In the genomic region with DNA sequence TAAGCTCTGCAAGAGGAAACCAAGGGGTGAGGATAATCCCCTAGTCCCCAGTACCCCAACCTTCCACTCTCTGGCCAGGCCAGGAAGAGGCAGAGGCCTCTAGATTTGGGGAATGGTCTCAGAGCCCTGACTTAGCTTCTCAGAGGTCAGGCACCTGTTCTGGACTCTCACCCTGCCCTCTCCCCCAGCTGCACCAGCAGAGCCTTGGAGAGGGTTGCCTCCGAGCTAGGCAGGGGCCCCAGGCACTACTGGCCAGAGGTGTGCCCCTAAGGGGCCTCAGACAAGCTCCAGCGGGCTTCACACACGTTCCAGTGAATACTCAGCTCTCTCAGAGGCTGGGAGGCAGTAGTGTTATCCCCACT, we compare ENCODE assay signal across 9 cellular contexts. TPM values are rescaled to one million over a fixed set of nuclear protein-coding genes. Genes with fewer than 3 reads are reported as not detected.
A peak's percentile ranks its signal among the peaks of the same experiment; 100 is the strongest.
DNase-seq lines count a peak whose midpoint lies in the region; ATAC-seq, FAIRE-seq and TF ChIP-seq lines count a peak whose summit lies in the region.
"Had no signal": no experiment of that assay in that cellular context is flagged by ENCODE, and none has a peak within 500 bp of the region (broad histone marks: within the 10 kb centered on the region; RNA-seq: fewer than 3 reads in every experiment).

No MANE protein-coding gene starts in this region.

- H3K79me2 ChIP-seq in K562 (ENCODE audit: control insufficient read depth, insufficient read depth, low read length): no peaks in the 10 kb centered on the region

- H3K4me3 ChIP-seq in K562 (no peak overlapping the region), muscle layer of duodenum (ENCODE audit: low read depth in 1 of 2, low read length in 2 of 2) (peak overlapping the region; percentile 42 to 66), transverse colon (peak overlapping the region in 2 of 4 donors; percentile 47 to 58), testis (peak overlapping the region in 1 of 2 donors; percentile 67)

- POLR2A ChIA-PET in K562 (lab: Yijun Ruan, JAX): interaction anchor here (1.4 kb wide), 1 partner anchor 19 kb away, joined by 8 read pairs; the partner anchor contains the start of gene PEX16

- H3K9ac ChIP-seq in K562 (ENCODE audit: insufficient read depth in 1 of 2, low read depth in 2 of 2, low read length in 2 of 2): peak overlapping the region in 1 of 2 experiments; percentile 56; a peak in 2 of 4 replicates

- H2AFZ ChIP-seq in K562 (ENCODE audit: low read depth, low read length): no peak overlapping the region; the same call in 1 of the 2 replicates

- TF ChIP-seq EP300 in K562 (IDR thresholded peaks at IDR 0.05; ENCODE audit: low read length) (no peak), transverse colon (IDR thresholded peaks at IDR 0.05; ENCODE audit: low read depth) (no peak)

- DNase-seq in activated naive CD4-positive, alpha-beta T cell treated with anti-CD3 and anti-CD28 coated beads for 36 hours: no peak
- DNase-seq in activated naive CD4-positive, alpha-beta T cell treated with anti-CD3 and anti-CD28 coated beads, Interleukin-2, amount 50 U/mL, for 72 hours (ENCODE audit: low spot score in 2 of 2): no peak
- DNase-seq in K562 (ENCODE audit: extremely low read depth in 1 of 4, low spot score in 3 of 4): no peak
- no peak for DNase-seq in transverse colon
- no peak for DNase-seq in stimulated activated CD4-positive, alpha-beta T cell treated with anti-CD3 and anti-CD28 coated beads, Interleukin-1b, Interleukin-23, amount 100 ng/mL, for 48 hours
- no peak for DNase-seq in testis

- ATAC-seq in activated naive CD4-positive, alpha-beta T cell treated with anti-CD3 and anti-CD28 coated beads, Interleukin-2, amount 50 U/mL, for 72 hours: no peak
- ATAC-seq in K562: no peak
- no peak for ATAC-seq in GM21360 (IDR thresholded peaks at IDR 0.05; ENCODE audit: unreplicated experiment)

- 7% methylated on average over 3 of the region's 3 CpGs for WGBS in K562 (ENCODE audit: insufficient coverage, low coverage, missing lambda C conversion rate)
- 16% methylated on average over 3 of the region's 3 CpGs; no CpG with 5 or more reads in 1 of the 2 donors for WGBS in transverse colon (ENCODE audit: low coverage in 1 of 2), 2 donors
- WGBS in testis, 2 donors: 14% methylated on average over 3 of the region's 3 CpGs; no CpG with 5 or more reads in 1 of the 2 donors

- no peak overlapping the region for H3K27ac ChIP-seq in K562 (ENCODE audit: extremely low read depth, low read depth, low read length)
- no peak overlapping the region for H3K27ac ChIP-seq in muscle layer of duodenum (ENCODE audit: low read length)
- H3K27ac ChIP-seq in transverse colon: peak overlapping the region; percentile 8 to 54 (median 32)
- no peak overlapping the region for H3K27ac ChIP-seq in testis

- BruUV-seq in K562 (replicated peaks; lab: Mats Ljungman, UMichigan): no TSS peak

- no peak overlapping the region for H3K27ac Mint-ChIP-seq in activated naive CD4-positive, alpha-beta T cell treated with anti-CD3 and anti-CD28 coated beads for 36 hours
- H3K27ac Mint-ChIP-seq in activated naive CD4-positive, alpha-beta T cell treated with anti-CD3 and anti-CD28 coated beads, Interleukin-2, amount 50 U/mL, for 72 hours: no peak overlapping the region

- no peaks in the 10 kb centered on the region for H3K9me1 ChIP-seq in K562 (ENCODE audit: control insufficient read depth, insufficient read depth, low read length)

- H3K9me3 ChIP-seq in K562 (replicated peaks; ENCODE audit: control insufficient read depth, insufficient read depth, low read depth, low read length) (no peaks in the 10 kb centered on the region), muscle layer of duodenum (ENCODE audit: control insufficient read depth in 1 of 2, low read length in 2 of 2) (no peaks in the 10 kb centered on the region), transverse colon (no peaks in the 10 kb centered on the region), testis (no peaks in the 10 kb centered on the region)

- no peak for TF ChIP-seq POLR2A in K562 (conservative IDR thresholded peaks at IDR 0.05)
- TF ChIP-seq POLR2A in transverse colon (IDR thresholded peaks at IDR 0.05): no peak
- no peak for TF ChIP-seq POLR2A in testis (IDR thresholded peaks at IDR 0.05)

- H3K36me3 Mint-ChIP-seq in activated naive CD4-positive, alpha-beta T cell treated with anti-CD3 and anti-CD28 coated beads for 36 hours (ENCODE audit: low read depth): no peaks in the 10 kb centered on the region
- H3K36me3 Mint-ChIP-seq in activated naive CD4-positive, alpha-beta T cell treated with anti-CD3 and anti-CD28 coated beads, Interleukin-2, amount 50 U/mL, for 72 hours: no peaks in the 10 kb centered on the region

- intact Hi-C loops in activated naive CD4-positive, alpha-beta T cell treated with anti-CD3 and anti-CD28 coated beads for 36 hours (cut with micrococcal nuclease): loop anchor here (1.0 kb wide), 1 partner anchor 14 kb away; the partner anchor contains the start of gene MAPK8IP1
- intact Hi-C loops in K562 (cut with micrococcal nuclease) (no loop called here), transverse colon (cut with DNase I; ENCODE audit: low total_unique reads) (no loop called here), testis (cut with DNase I; ENCODE audit: low total_unique reads) (no loop called here)

- no peak for TF ChIP-seq RAD21 in K562 (CRISPR knock-in tag; conservative IDR thresholded peaks at IDR 0.05 in 1 of 2, IDR thresholded peaks at IDR 0.05 in 1 of 2)

- H3K36me3 ChIP-seq in K562 (ENCODE audit: control insufficient read depth, insufficient read depth, low read length) (no peaks in the 10 kb centered on the region), muscle layer of duodenum (ENCODE audit: control insufficient read depth in 1 of 2, insufficient read depth in 2 of 2, low read length in 2 of 2) (peaks cover 0 to 8% of the 10 kb centered on the region in 2 donors), transverse colon (no peaks in the 10 kb centered on the region), testis (ENCODE audit: low read depth, missing control alignments) (no peaks in the 10 kb centered on the region)

- H3K9me3 Mint-ChIP-seq in activated naive CD4-positive, alpha-beta T cell treated with anti-CD3 and anti-CD28 coated beads for 36 hours: no peaks in the 10 kb centered on the region
- H3K9me3 Mint-ChIP-seq in activated naive CD4-positive, alpha-beta T cell treated with anti-CD3 and anti-CD28 coated beads, Interleukin-2, amount 50 U/mL, for 72 hours: no peaks in the 10 kb centered on the region

- CTCF ChIA-PET in activated naive CD4-positive, alpha-beta T cell treated with anti-CD3 and anti-CD28 coated beads for 36 hours (lab: Charles Lee): interaction anchor here (1.0 kb wide), 1 partner anchor 127 kb away, joined by 3 read pairs; no protein-coding TSS in a partner anchor
- CTCF ChIA-PET in K562 (lab: Yijun Ruan, JAX; ENCODE audit: low intra/inter-chr PET ratio): no interaction called here

- peak overlapping the region; percentile 39 for H3K4me3 Mint-ChIP-seq in activated naive CD4-positive, alpha-beta T cell treated with anti-CD3 and anti-CD28 coated beads for 36 hours

- TF ChIP-seq CTCF in K562 (IDR thresholded peaks at IDR 0.05 in 2 of 3, conservative IDR thresholded peaks at IDR 0.05 in 1 of 3; ENCODE audit: insufficient read depth in 2 of 3, low read depth in 1 of 3, low read length in 3 of 3) (no peak), transverse colon (IDR thresholded peaks at IDR 0.05) (no peak), testis (IDR thresholded peaks at IDR 0.05) (no peak)

- in situ Hi-C loops in K562 (cut with MboI) (no loop called here), transverse colon (cut with MboI; ENCODE audit: low pct_ligation_motif_present in 1 of 4, low pct_unique_long_range_greater_than_20kb in 1 of 4, low sequenced_read_pairs in 3 of 4) (no loop called here)

- no peak for FAIRE-seq in K562 (lab: Jason Lieb, UNC)
- FAIRE-seq: TTC549 had no signal

- H3K4me1 Mint-ChIP-seq in activated naive CD4-positive, alpha-beta T cell treated with anti-CD3 and anti-CD28 coated beads for 36 hours (ENCODE audit: low read depth): peaks cover 2% of the 10 kb centered on the region

- 0 out of 2 replicates have a peak, but pooled peaks cover 4% of the 10 kb centered on the region for H4K20me1 ChIP-seq in K562 (replicated peaks; ENCODE audit: control insufficient read depth, insufficient read depth, low read length)

- H3K27me3 Mint-ChIP-seq in activated naive CD4-positive, alpha-beta T cell treated with anti-CD3 and anti-CD28 coated beads for 36 hours (ENCODE audit: low read depth): peaks cover 34% of the 10 kb centered on the region

- H3K27me3 ChIP-seq in K562 (ENCODE audit: control insufficient read depth in 2 of 2, insufficient read depth in 2 of 2, low read length in 2 of 2) (no peaks in the 10 kb centered on the region; a peak in 1 of 5 replicates), muscle layer of duodenum (ENCODE audit: low read depth, low read length) (peaks cover 18% of the 10 kb centered on the region), transverse colon (peaks cover 50% of the 10 kb centered on the region), testis (no peaks in the 10 kb centered on the region)

- H3K4me1 ChIP-seq in K562 (replicated peaks in 1 of 2; ENCODE audit: control insufficient read depth in 2 of 2, insufficient read depth in 2 of 2, low read length in 2 of 2) (peaks cover 6 to 62% of the 10 kb centered on the region in 2 experiments; a peak in 4 of 5 replicates), muscle layer of duodenum (ENCODE audit: control insufficient read depth in 1 of 2, insufficient read depth in 2 of 2, low read length in 2 of 2) (peaks cover 3 to 21% of the 10 kb centered on the region in 2 donors), transverse colon (peaks cover 3 to 18% (median 15%) of the 10 kb centered on the region in 4 donors), testis (peaks cover 25% of the 10 kb centered on the region)

- peak overlapping the region; percentile 72; the same call in 1 of the 2 replicates for H3K4me2 ChIP-seq in K562 (ENCODE audit: insufficient read depth, low read length)

RNA-seq across cellular contexts. Expression of gene FREY1, which starts 8.0 kb away (rescaled TPM):
- total RNA-seq in activated naive CD4-positive, alpha-beta T cell treated with anti-CD3 and anti-CD28 coated beads for 36 hours: under 1 TPM; 0.32 to 0.76 TPM
- total RNA-seq in activated naive CD4-positive, alpha-beta T cell treated with anti-CD3 and anti-CD28 coated beads, Interleukin-2, amount 50 U/mL, for 72 hours: under 1 TPM; 0.64 to 0.91 TPM
- total RNA-seq in K562 (2011; cell fraction: chromatin; rRNA removed; ENCODE audit: low replicate concordance): 1.1 and 7.5 TPM in 2 replicates
- 3.9 and 5.7 TPM in 2 replicates for total RNA-seq in K562 (2011; cell fraction: nucleolus; rRNA removed)
- 3.1 and 4.0 TPM in 2 replicates for total RNA-seq in K562 (2011; cell fraction: nucleoplasm; rRNA removed)
- 1.5 TPM in 1 of 2 replicates, not detected in the other for total RNA-seq in K562 (2014; rRNA removed)
- not detected in 2 replicates for total RNA-seq in K562 (2014; rRNA removed; fragmentation: Illumina TruSeq; extraction: Trizol)
- 0.83 and 1.1 TPM in 2 replicates for total RNA-seq in K562 (2015; rRNA removed; fragmentation: Illumina TruSeq; extraction: Trizol)
- 0.76 and 1.1 TPM in 2 replicates for total RNA-seq in K562 (2021)
- 0.28 TPM in 1 of 2 replicates, not detected in the other for polyA plus RNA-seq in K562 (2011; rRNA removed)
- polyA plus RNA-seq in K562 (2011; cell fraction: cytosol; rRNA removed): 0.72 and 0.74 TPM in 2 replicates
- 1.00 and 1.8 TPM in 2 replicates for polyA plus RNA-seq in K562 (2011; cell fraction: nucleus; rRNA removed)
- 0.47 and 0.65 TPM in 2 replicates for polyA plus RNA-seq in K562 (2012)
- 0.25 TPM in 1 of 2 replicates, not detected in the other for polyA plus RNA-seq in K562 (2014; fragmentation: Illumina TruSeq; extraction: Trizol)
- polyA plus RNA-seq in K562 (2014; fragmentation: Nextera tagmentation; extraction: Ambion mirVana): not detected
- polyA plus RNA-seq in K562 (2014; rRNA removed): not detected in 2 replicates
- 0.66 TPM in 1 of 2 replicates, not detected in the other for polyA minus RNA-seq in K562 (2011; rRNA and poly(A)+ RNA removed)
- polyA minus RNA-seq in K562 (2011; cell fraction: cytosol; rRNA and poly(A)+ RNA removed): not detected in 2 replicates
- 4.4 and 5.3 TPM in 2 replicates for polyA minus RNA-seq in K562 (2011; cell fraction: nucleus; rRNA and poly(A)+ RNA removed)
- 1 to 10 TPM in 1 of 4 donors, under 1 TPM in 1, not detected in 2; 0.82 to 2.7 TPM for total RNA-seq in transverse colon
- 10 to 100 TPM; 19.2 to 22.7 TPM for total RNA-seq in testis
- 59.2 TPM for polyA plus RNA-seq in testis (ENCODE audit: insufficient read depth, low read depth, low replicate concordance)

RNA-seq across cellular contexts. Expression of gene MAPK8IP1, which starts 13.6 kb away (rescaled TPM):
- under 1 TPM; 0.22 to 0.57 TPM for total RNA-seq in activated naive CD4-positive, alpha-beta T cell treated with anti-CD3 and anti-CD28 coated beads for 36 hours
- under 1 TPM; 0.23 to 0.57 TPM for total RNA-seq in activated naive CD4-positive, alpha-beta T cell treated with anti-CD3 and anti-CD28 coated beads, Interleukin-2, amount 50 U/mL, for 72 hours
- 1.4 and 6.4 TPM in 2 replicates for total RNA-seq in K562 (2011; cell fraction: chromatin; rRNA removed; ENCODE audit: low replicate concordance)
- 4.3 and 4.5 TPM in 2 replicates for total RNA-seq in K562 (2011; cell fraction: nucleolus; rRNA removed)
- 2.4 and 2.6 TPM in 2 replicates for total RNA-seq in K562 (2011; cell fraction: nucleoplasm; rRNA removed)
- total RNA-seq in K562 (2014; rRNA removed): 5.4 and 8.0 TPM in 2 replicates
- total RNA-seq in K562 (2014; rRNA removed; fragmentation: Illumina TruSeq; extraction: Trizol): 0.89 and 1.5 TPM in 2 replicates
- 2.1 and 2.3 TPM in 2 replicates for total RNA-seq in K562 (2015; rRNA removed; fragmentation: Illumina TruSeq; extraction: Trizol)
- 6.6 and 6.9 TPM in 2 replicates for total RNA-seq in K562 (2021)
- 2.5 and 3.9 TPM in 2 replicates for polyA plus RNA-seq in K562 (2011; rRNA removed)
- polyA plus RNA-seq in K562 (2011; cell fraction: cytosol; rRNA removed): 4.4 and 9.8 TPM in 2 replicates
- 7.2 and 11.0 TPM in 2 replicates for polyA plus RNA-seq in K562 (2011; cell fraction: nucleus; rRNA removed)
- polyA plus RNA-seq in K562 (2012): 3.3 and 3.7 TPM in 2 replicates
- 2.9 and 4.0 TPM in 2 replicates for polyA plus RNA-seq in K562 (2014; fragmentation: Illumina TruSeq; extraction: Trizol)
- polyA plus RNA-seq in K562 (2014; fragmentation: Nextera tagmentation; extraction: Ambion mirVana): under 1 TPM; 0.13 to 0.14 TPM
- polyA plus RNA-seq in K562 (2014; rRNA removed): 4.3 and 4.9 TPM in 2 replicates
- polyA minus RNA-seq in K562 (2011; rRNA and poly(A)+ RNA removed): 1.6 and 1.7 TPM in 2 replicates
- polyA minus RNA-seq in K562 (2011; cell fraction: cytosol; rRNA and poly(A)+ RNA removed): 4.6 and 9.6 TPM in 2 replicates
- 1.5 and 1.7 TPM in 2 replicates for polyA minus RNA-seq in K562 (2011; cell fraction: nucleus; rRNA and poly(A)+ RNA removed)
- total RNA-seq in transverse colon: 10 to 100 TPM in 1 of 4 donors, 1 to 10 TPM in 3; 1.9 to 11.1 (median 2.6) TPM
- total RNA-seq in testis: 10 to 100 TPM; 54.5 to 57.5 TPM
- polyA plus RNA-seq in testis (ENCODE audit: insufficient read depth, low read depth, low replicate concordance): 62.9 TPM

RNA-seq across cellular contexts. Expression of gene PEX16, which starts 18.6 kb away (rescaled TPM):
- 10 to 100 TPM; 28.6 to 32.5 TPM for total RNA-seq in activated naive CD4-positive, alpha-beta T cell treated with anti-CD3 and anti-CD28 coated beads for 36 hours
- 10 to 100 TPM; 33.9 to 39.4 TPM for total RNA-seq in activated naive CD4-positive, alpha-beta T cell treated with anti-CD3 and anti-CD28 coated beads, Interleukin-2, amount 50 U/mL, for 72 hours
- 11.5 and 39.4 TPM in 2 replicates for total RNA-seq in K562 (2011; cell fraction: chromatin; rRNA removed; ENCODE audit: low replicate concordance)
- total RNA-seq in K562 (2011; cell fraction: nucleolus; rRNA removed): 47.2 and 58.2 TPM in 2 replicates
- total RNA-seq in K562 (2011; cell fraction: nucleoplasm; rRNA removed): 22.8 and 24.3 TPM in 2 replicates
- total RNA-seq in K562 (2014; rRNA removed): 43.9 and 48.4 TPM in 2 replicates
- 6.0 and 8.9 TPM in 2 replicates for total RNA-seq in K562 (2014; rRNA removed; fragmentation: Illumina TruSeq; extraction: Trizol)
- 16.2 and 22.5 TPM in 2 replicates for total RNA-seq in K562 (2015; rRNA removed; fragmentation: Illumina TruSeq; extraction: Trizol)
- 33.7 and 37.3 TPM in 2 replicates for total RNA-seq in K562 (2021)
- 14.6 and 16.6 TPM in 2 replicates for polyA plus RNA-seq in K562 (2011; rRNA removed)
- 17.9 and 33.5 TPM in 2 replicates for polyA plus RNA-seq in K562 (2011; cell fraction: cytosol; rRNA removed)
- 42.7 and 61.1 TPM in 2 replicates for polyA plus RNA-seq in K562 (2011; cell fraction: nucleus; rRNA removed)
- 18.8 and 30.4 TPM in 2 replicates for polyA plus RNA-seq in K562 (2012)
- polyA plus RNA-seq in K562 (2014; fragmentation: Illumina TruSeq; extraction: Trizol): 7.5 and 20.4 TPM in 2 replicates
- polyA plus RNA-seq in K562 (2014; fragmentation: Nextera tagmentation; extraction: Ambion mirVana): 1 to 10 TPM; 1.5 to 3.9 TPM
- 30.8 and 38.3 TPM in 2 replicates for polyA plus RNA-seq in K562 (2014; rRNA removed)
- polyA minus RNA-seq in K562 (2011; rRNA and poly(A)+ RNA removed): 7.6 and 8.4 TPM in 2 replicates
- 15.4 and 23.8 TPM in 2 replicates for polyA minus RNA-seq in K562 (2011; cell fraction: cytosol; rRNA and poly(A)+ RNA removed)
- polyA minus RNA-seq in K562 (2011; cell fraction: nucleus; rRNA and poly(A)+ RNA removed): 24.3 and 25.0 TPM in 2 replicates
- total RNA-seq in transverse colon: 100 to 1,000 TPM in 1 of 4 donors, 10 to 100 TPM in 3; 31.3 to 111 (median 51.9) TPM
- total RNA-seq in testis: 10 to 100 TPM; 40.2 to 42.0 TPM
- polyA plus RNA-seq in testis (ENCODE audit: insufficient read depth, low read depth, low replicate concordance): 41.4 TPM

RNA-seq across cellular contexts. Expression of gene LARGE2, which starts 23.4 kb away (rescaled TPM):
- total RNA-seq in activated naive CD4-positive, alpha-beta T cell treated with anti-CD3 and anti-CD28 coated beads for 36 hours: under 1 TPM; 0.48 to 0.52 TPM
- total RNA-seq in activated naive CD4-positive, alpha-beta T cell treated with anti-CD3 and anti-CD28 coated beads, Interleukin-2, amount 50 U/mL, for 72 hours: 1 to 10 TPM in 1 of 2 donors, under 1 TPM in 1; 0.62 to 1.1 TPM
- total RNA-seq in K562 (2011; cell fraction: chromatin; rRNA removed; ENCODE audit: low replicate concordance): 10.2 and 37.1 TPM in 2 replicates
- 31.2 and 41.2 TPM in 2 replicates for total RNA-seq in K562 (2011; cell fraction: nucleolus; rRNA removed)
- total RNA-seq in K562 (2011; cell fraction: nucleoplasm; rRNA removed): 24.0 and 27.8 TPM in 2 replicates
- 6.6 and 8.7 TPM in 2 replicates for total RNA-seq in K562 (2014; rRNA removed)
- 1.7 and 2.5 TPM in 2 replicates for total RNA-seq in K562 (2014; rRNA removed; fragmentation: Illumina TruSeq; extraction: Trizol)
- 2.6 and 2.7 TPM in 2 replicates for total RNA-seq in K562 (2015; rRNA removed; fragmentation: Illumina TruSeq; extraction: Trizol)
- 12.6 and 14.1 TPM in 2 replicates for total RNA-seq in K562 (2021)
- polyA plus RNA-seq in K562 (2011; rRNA removed): 7.2 and 12.7 TPM in 2 replicates
- polyA plus RNA-seq in K562 (2011; cell fraction: cytosol; rRNA removed): 14.0 and 25.6 TPM in 2 replicates
- 41.1 and 66.6 TPM in 2 replicates for polyA plus RNA-seq in K562 (2011; cell fraction: nucleus; rRNA removed)
- 6.0 and 6.7 TPM in 2 replicates for polyA plus RNA-seq in K562 (2012)
- 8.9 and 16.3 TPM in 2 replicates for polyA plus RNA-seq in K562 (2014; fragmentation: Illumina TruSeq; extraction: Trizol)
- polyA plus RNA-seq in K562 (2014; fragmentation: Nextera tagmentation; extraction: Ambion mirVana): under 1 TPM; 0.56 to 0.80 TPM
- 12.4 and 15.8 TPM in 2 replicates for polyA plus RNA-seq in K562 (2014; rRNA removed)
- polyA minus RNA-seq in K562 (2011; rRNA and poly(A)+ RNA removed): 2.7 and 3.1 TPM in 2 replicates
- polyA minus RNA-seq in K562 (2011; cell fraction: cytosol; rRNA and poly(A)+ RNA removed): 4.4 and 4.6 TPM in 2 replicates
- 7.1 and 8.6 TPM in 2 replicates for polyA minus RNA-seq in K562 (2011; cell fraction: nucleus; rRNA and poly(A)+ RNA removed)
- total RNA-seq in transverse colon: 1 to 10 TPM in 1 of 4 donors, under 1 TPM in 2, not detected in 1; 0.55 to 1.3 (median 0.60) TPM
- total RNA-seq in testis: 1 to 10 TPM; 2.1 to 3.4 TPM
- polyA plus RNA-seq in testis (ENCODE audit: insufficient read depth, low read depth, low replicate concordance): 4.7 TPM

RNA-seq across cellular contexts. Expression of gene CRY2, which starts 51.8 kb away (rescaled TPM):
- 10 to 100 TPM; 13.9 to 16.2 TPM for total RNA-seq in activated naive CD4-positive, alpha-beta T cell treated with anti-CD3 and anti-CD28 coated beads for 36 hours
- total RNA-seq in activated naive CD4-positive, alpha-beta T cell treated with anti-CD3 and anti-CD28 coated beads, Interleukin-2, amount 50 U/mL, for 72 hours: 10 to 100 TPM; 14.0 to 31.4 TPM
- 74.3 and 112 TPM in 2 replicates for total RNA-seq in K562 (2011; cell fraction: chromatin; rRNA removed; ENCODE audit: low replicate concordance)
- total RNA-seq in K562 (2011; cell fraction: nucleolus; rRNA removed): 59.2 and 64.6 TPM in 2 replicates
- total RNA-seq in K562 (2011; cell fraction: nucleoplasm; rRNA removed): 69.7 and 90.4 TPM in 2 replicates
- total RNA-seq in K562 (2014; rRNA removed) (15.1 and 18.3 TPM in 2 replicates), K562 (2014; rRNA removed; fragmentation: Illumina TruSeq; extraction: Trizol) (8.5 and 10.4 TPM in 2 replicates), K562 (2015; rRNA removed; fragmentation: Illumina TruSeq; extraction: Trizol) (10.9 and 13.3 TPM in 2 replicates), K562 (2021) (23.9 and 24.0 TPM in 2 replicates), transverse colon (10 to 100 TPM; 42.2 to 73.6 (median 50.2) TPM), testis (100 to 1,000 TPM; 109 to 124 TPM)
- polyA plus RNA-seq in K562 (2011; rRNA removed) (15.8 and 21.7 TPM in 2 replicates), K562 (2014; fragmentation: Illumina TruSeq; extraction: Trizol) (14.5 and 14.8 TPM in 2 replicates), K562 (2014; fragmentation: Nextera tagmentation; extraction: Ambion mirVana) (1 to 10 TPM; 2.3 to 3.3 TPM), K562 (2014; rRNA removed) (13.5 and 17.1 TPM in 2 replicates), testis (ENCODE audit: insufficient read depth, low read depth, low replicate concordance) (80.0 TPM)
- 16.3 and 16.9 TPM in 2 replicates for polyA plus RNA-seq in K562 (2011; cell fraction: cytosol; rRNA removed)
- 59.5 and 77.3 TPM in 2 replicates for polyA plus RNA-seq in K562 (2011; cell fraction: nucleus; rRNA removed)
- 10.6 and 11.5 TPM in 2 replicates for polyA plus RNA-seq in K562 (2012)
- 27.1 and 32.0 TPM in 2 replicates for polyA minus RNA-seq in K562 (2011; rRNA and poly(A)+ RNA removed)
- 17.7 and 18.3 TPM in 2 replicates for polyA minus RNA-seq in K562 (2011; cell fraction: cytosol; rRNA and poly(A)+ RNA removed)
- polyA minus RNA-seq in K562 (2011; cell fraction: nucleus; rRNA and poly(A)+ RNA removed): 28.8 and 31.0 TPM in 2 replicates

Comparison
In these comparisons a context has a peak if more than half of its experiments do, and no peak if none do; other contexts are left out.
1. H3K27ac ChIP-seq: peak in transverse colon (4 of 4); none in K562 (single experiment), muscle layer of duodenum (single experiment) and testis (0 of 2).
2. RNA of gene MAPK8IP1, which starts 13.6 kb away (total RNA-seq): 54.5 to 57.5 TPM in testis; 0.89 to 8.0 TPM in K562, 1.9 to 11.1 TPM in transverse colon, 0.22 to 0.57 TPM in activated naive CD4-positive, alpha-beta T cell treated with anti-CD3 and anti-CD28 coated beads for 36 hours and 0.23 to 0.57 TPM in activated naive CD4-positive, alpha-beta T cell treated with anti-CD3 and anti-CD28 coated beads, Interleukin-2, amount 50 U/mL, for 72 hours; every median in the first group is over 4 times any median in the second.